In the genomic region with DNA sequence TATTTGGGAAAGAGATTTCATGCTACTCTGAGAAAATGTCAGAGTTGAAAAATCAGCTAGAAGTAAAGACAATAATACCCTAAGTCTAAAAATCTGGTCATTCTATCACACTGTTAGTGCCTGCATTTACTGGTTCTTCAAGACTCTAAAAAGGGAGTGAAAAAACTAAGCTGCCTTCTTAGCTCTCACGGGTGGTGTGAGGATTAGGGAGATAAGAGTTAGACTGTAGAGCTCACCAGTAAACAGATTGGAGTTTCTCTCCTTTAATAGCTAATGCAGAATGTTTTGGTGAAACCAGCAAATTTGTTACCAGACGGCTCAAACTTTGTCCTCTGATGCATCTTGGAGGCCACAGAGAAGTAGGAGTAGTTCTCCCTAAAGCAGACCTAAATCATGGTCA, we compare ENCODE assay signal across 19 cellular contexts.
DNase-seq lines count a peak whose midpoint lies in the region; ATAC-seq, FAIRE-seq and TF ChIP-seq lines count a peak whose summit lies in the region.
"Had no signal": no experiment of that assay in that cellular context is flagged by ENCODE, and none has a peak within 500 bp of the region (broad histone marks: within the 10 kb centered on the region; RNA-seq: fewer than 3 reads in every experiment).

No MANE protein-coding gene starts in this region.

- no peak overlapping the region for H3K27ac Mint-ChIP-seq in neural progenitor cell
- H3K27ac Mint-ChIP-seq: CD4-positive, alpha-beta memory T cell; HFFc6 had no signal

- peak; percentile 67 for FAIRE-seq in HTR-8/SVneo (lab: Jason Lieb, UNC)
- FAIRE-seq: GM12878, H54 had no signal

- H3K9ac ChIP-seq in neural progenitor cell: no peak overlapping the region

- no peaks in the 10 kb centered on the region for H3K27me3 Mint-ChIP-seq in neural progenitor cell (ENCODE audit: insufficient read depth, low read depth)

- peaks cover 5% of the 10 kb centered on the region for H3K9me3 Mint-ChIP-seq in neural progenitor cell

- TF ChIP-seq POLR2A in prostate gland (IDR thresholded peaks at IDR 0.05): no peak

- DNase-seq in HTR-8/SVneo (ENCODE audit: insufficient read length, low spot score): no peak
- DNase-seq in WERI-Rb-1: peak; percentile 24
- DNase-seq in neural progenitor cell (ENCODE audit: low spot score): peak; percentile 51
- DNase-seq in GM19238 (ENCODE audit: insufficient read length, low spot score): no peak
- DNase-seq in prostate gland (ENCODE audit: low spot score): no peak
- DNase-seq: C1 segment of cervical spinal cord; Calu3; CD4-positive, alpha-beta memory T cell; COR-L47; DMS 273 treated with DMSO at 0.1 percent for 48 hours; DMS79; EL; GDM1; GOT3; HFFc6 had no signal

- H3K4me2 ChIP-seq in neural progenitor cell: peak overlapping the region; percentile 55

- H3K4me3 ChIP-seq in WERI-Rb-1 (ENCODE audit: low read depth, low read length): no peak overlapping the region
- no peak overlapping the region for H3K4me3 ChIP-seq in neural progenitor cell
- no peak overlapping the region for H3K4me3 ChIP-seq in prostate gland
- H3K4me3 ChIP-seq: GM12878, HAP-1 had no signal

- intact Hi-C loops in prostate gland (cut with DNase I): no loop called here

- no peaks in the 10 kb centered on the region for H3K9me3 ChIP-seq in WERI-Rb-1 (ENCODE audit: severe bottlenecking)
- no peaks in the 10 kb centered on the region for H3K9me3 ChIP-seq in neural progenitor cell (ENCODE audit: low read depth)
- no peaks in the 10 kb centered on the region for H3K9me3 ChIP-seq in prostate gland
- H3K9me3 ChIP-seq: HAP-1 had no signal

- no peaks in the 10 kb centered on the region for H3K36me3 Mint-ChIP-seq in neural progenitor cell
- H3K36me3 Mint-ChIP-seq: CD4-positive, alpha-beta memory T cell had no signal

- H3K27ac ChIP-seq in WERI-Rb-1 (peak overlapping the region; percentile 0; the same call in 1 of the 2 replicates), neural progenitor cell (peak overlapping the region; percentile 31), prostate gland (no peak overlapping the region)

- H3K27me3 ChIP-seq in WERI-Rb-1 (ENCODE audit: insufficient read depth, low read depth, severe bottlenecking) (no peaks in the 10 kb centered on the region), neural progenitor cell (no peaks in the 10 kb centered on the region), prostate gland (replicated peaks; ENCODE audit: insufficient read depth) (no peaks in the 10 kb centered on the region)

- no peaks in the 10 kb centered on the region for H3K4me1 Mint-ChIP-seq in neural progenitor cell
- H3K4me1 Mint-ChIP-seq: CD4-positive, alpha-beta memory T cell had no signal

- H3K36me3 ChIP-seq in WERI-Rb-1: no peaks in the 10 kb centered on the region
- H3K36me3 ChIP-seq in neural progenitor cell: no peaks in the 10 kb centered on the region
- no peaks in the 10 kb centered on the region for H3K36me3 ChIP-seq in prostate gland
- H3K36me3 ChIP-seq: HAP-1 had no signal

- no peak overlapping the region for H3K4me3 Mint-ChIP-seq in neural progenitor cell
- H3K4me3 Mint-ChIP-seq: CD4-positive, alpha-beta memory T cell; HFFc6 had no signal

- WGBS in prostate gland: 39% methylated on average over 2 of the region's 2 CpGs

- TF ChIP-seq CTCF in WERI-Rb-1 (IDR thresholded peaks at IDR 0.05; ENCODE audit: low read depth, low read length): no peak
- TF ChIP-seq CTCF in neural progenitor cell (IDR thresholded peaks at IDR 0.05): no peak
- no peak for TF ChIP-seq CTCF in prostate gland (IDR thresholded peaks at IDR 0.05)

- H3K79me2 ChIP-seq in neural progenitor cell (ENCODE audit: low read depth): no peaks in the 10 kb centered on the region

- H4K20me1 ChIP-seq in neural progenitor cell (ENCODE audit: low read depth): no peaks in the 10 kb centered on the region

- no peak overlapping the region for H2AFZ ChIP-seq in neural progenitor cell (replicated peaks)

- no peak for ATAC-seq in HG03280 (IDR thresholded peaks at IDR 0.05; ENCODE audit: unreplicated experiment)
- ATAC-seq: GM12878 had no signal

- peaks cover 6% of the 10 kb centered on the region for H3F3A ChIP-seq in neural progenitor cell (ENCODE audit: low read depth)

- H3K4me1 ChIP-seq in neural progenitor cell (peaks cover 18% of the 10 kb centered on the region), prostate gland (replicated peaks) (no peaks in the 10 kb centered on the region)
- H3K4me1 ChIP-seq: HAP-1 had no signal

Comparison
In these comparisons a context has a peak if more than half of its experiments do, and no peak if none do; other contexts are left out.
1. DNase-seq: peak in WERI-Rb-1 (single experiment) and neural progenitor cell (single experiment); none in HTR-8/SVneo (single experiment), GM19238 (single experiment) and prostate gland (single experiment).
2. H3K27ac ChIP-seq: peak in WERI-Rb-1 (single experiment) and neural progenitor cell (single experiment); none in prostate gland (0 of 2).